Comparison of ENCODE assay signal across 8 cellular contexts in genomic region chr17:50541402-50541915, GRCh38. TPM values are rescaled to one million over a fixed set of nuclear protein-coding genes. Genes with fewer than 3 reads are reported as not detected.
DNase-seq lines count a peak whose midpoint lies in the region; ATAC-seq and TF ChIP-seq lines count a peak whose summit lies in the region.
"Had no signal": no experiment of that assay in that cellular context is flagged by ENCODE, and none has a peak within 500 bp of the region (broad histone marks: within the 10 kb centered on the region; RNA-seq: fewer than 3 reads in every experiment).

No MANE protein-coding gene starts in this region.

- H3K4me1 ChIP-seq in iPS-20b (ENCODE audit: insufficient read depth, low read length), result no peaks in the 10 kb centered on the region
- H3K4me1 ChIP-seq in subcutaneous abdominal adipose tissue (ENCODE audit: control insufficient read depth in 5 of 5, insufficient read depth in 5 of 5, low read length in 5 of 5), result peaks cover 0 to 34% (median 28%) of the 10 kb centered on the region in 5 donors

- DNase-seq in HFF-Myc (ENCODE audit: extremely low read depth, low read depth), result no peak
- no peak for DNase-seq in activated CD8-positive, alpha-beta T cell treated with anti-CD3 and anti-CD28 coated beads, Interleukin-2, amount 10 ng/mL, durations not matched to agents 7 days and 5 days
- no peak for DNase-seq in effector CD8-positive, alpha-beta T cell (lab: John Stamatoyannopoulos, UW)

- peaks cover 18% of the 10 kb centered on the region for H3K4me1 Mint-ChIP-seq in activated CD8-positive, alpha-beta T cell treated with anti-CD3 and anti-CD28 coated beads, Interleukin-2, amount 10 ng/mL, durations not matched to agents 7 days and 5 days (ENCODE audit: low read depth)

- H3K36me3 Mint-ChIP-seq in activated CD8-positive, alpha-beta T cell treated with anti-CD3 and anti-CD28 coated beads, Interleukin-2, amount 10 ng/mL, durations not matched to agents 7 days and 5 days (ENCODE audit: low read depth), result no peaks in the 10 kb centered on the region

- peak overlapping the region; percentile 73 for H3K4me3 Mint-ChIP-seq in activated CD8-positive, alpha-beta T cell treated with anti-CD3 and anti-CD28 coated beads, Interleukin-2, amount 10 ng/mL, durations not matched to agents 7 days and 5 days

- H3K9me3 ChIP-seq in iPS-20b (ENCODE audit: insufficient read depth, low read depth, low read length) (no peaks in the 10 kb centered on the region), subcutaneous abdominal adipose tissue (ENCODE audit: control insufficient read depth in 5 of 5, low read length in 5 of 5) (no peaks in the 10 kb centered on the region)

- no peaks in the 10 kb centered on the region for H3K36me3 ChIP-seq in iPS-20b (ENCODE audit: insufficient read depth, low read depth, low read length)
- no peaks in the 10 kb centered on the region for H3K36me3 ChIP-seq in subcutaneous abdominal adipose tissue (ENCODE audit: control insufficient read depth in 5 of 5, insufficient read depth in 5 of 5, low read length in 5 of 5)

- ATAC-seq in activated CD8-positive, alpha-beta T cell treated with anti-CD3 and anti-CD28 coated beads, Interleukin-2, amount 10 ng/mL, durations not matched to agents 7 days and 5 days, result no peak
- ATAC-seq in HG03439 (IDR thresholded peaks at IDR 0.05; ENCODE audit: unreplicated experiment) (no peak), HG02571 (IDR thresholded peaks at IDR 0.05; ENCODE audit: unreplicated experiment) (no peak)

- TF ChIP-seq CTCF in HFF-Myc (IDR thresholded peaks at IDR 0.05; ENCODE audit: low read depth, low read length, missing control alignments), result no peak

- H3K9ac ChIP-seq in iPS-20b (ENCODE audit: low read depth, low read length) (peak overlapping the region; percentile 64), subcutaneous abdominal adipose tissue (ENCODE audit: low read length in 5 of 5) (peak overlapping the region; percentile 35 to 85 (median 75))

- H3K27ac ChIP-seq in iPS-20b (ENCODE audit: low read length) (no peak overlapping the region), subcutaneous abdominal adipose tissue (ENCODE audit: low read depth, low read length) (peak overlapping the region; percentile 37)

- no peaks in the 10 kb centered on the region for H3K9me3 Mint-ChIP-seq in activated CD8-positive, alpha-beta T cell treated with anti-CD3 and anti-CD28 coated beads, Interleukin-2, amount 10 ng/mL, durations not matched to agents 7 days and 5 days (ENCODE audit: insufficient read depth)

- POLR2A ChIA-PET in activated CD8-positive, alpha-beta T cell treated with anti-CD3 and anti-CD28 coated beads, Interleukin-2, amount 10 ng/mL, durations not matched to agents 7 days and 5 days (lab: Charles Lee), result interaction anchor here (0.6 to 1.1 kb wide), 2 partner anchors 62 to 447 kb away, joined by 3 read pairs; no protein-coding TSS in a partner anchor

- H3K27me3 Mint-ChIP-seq in activated CD8-positive, alpha-beta T cell treated with anti-CD3 and anti-CD28 coated beads, Interleukin-2, amount 10 ng/mL, durations not matched to agents 7 days and 5 days (ENCODE audit: low read depth), result peaks cover 13% of the 10 kb centered on the region

- H3K27me3 ChIP-seq in iPS-20b (ENCODE audit: insufficient read depth, low read length) (peaks cover 11% of the 10 kb centered on the region), subcutaneous abdominal adipose tissue (ENCODE audit: control insufficient read depth in 5 of 5, insufficient read depth in 4 of 5, low read length in 5 of 5) (no peaks in the 10 kb centered on the region)

- CTCF ChIA-PET in activated CD8-positive, alpha-beta T cell treated with anti-CD3 and anti-CD28 coated beads, Interleukin-2, amount 10 ng/mL, durations not matched to agents 7 days and 5 days (lab: Charles Lee), result interaction anchor here (0.7 to 2.1 kb wide), 16 partner anchors 9 to 343 kb away, joined by 3 to 8 read pairs (median 4); partner anchors contain the start of genes ANKRD40 and RSAD1

- no peak overlapping the region for H3K27ac Mint-ChIP-seq in activated CD8-positive, alpha-beta T cell treated with anti-CD3 and anti-CD28 coated beads, Interleukin-2, amount 10 ng/mL, durations not matched to agents 7 days and 5 days

- H3K4me3 ChIP-seq in HFF-Myc (replicated peaks; ENCODE audit: low read depth, low read length) (peak overlapping the region; percentile 51), iPS-20b (ENCODE audit: low read length) (peak overlapping the region; percentile 73), subcutaneous abdominal adipose tissue (ENCODE audit: low read depth in 1 of 5, low read length in 5 of 5) (peak overlapping the region; percentile 60 to 70 (median 63))

RNA-seq across cellular contexts. Expression of gene SPATA20, which starts 5.5 kb away (rescaled TPM):
- total RNA-seq in activated CD8-positive, alpha-beta T cell treated with anti-CD3 and anti-CD28 coated beads, Interleukin-2, amount 10 ng/mL, durations not matched to agents 7 days and 5 days, result 10 to 100 TPM; 23.9 to 27.3 TPM

RNA-seq across cellular contexts. Expression of gene EPN3, which starts 8.9 kb away (rescaled TPM):
- total RNA-seq in activated CD8-positive, alpha-beta T cell treated with anti-CD3 and anti-CD28 coated beads, Interleukin-2, amount 10 ng/mL, durations not matched to agents 7 days and 5 days, result not detected

RNA-seq across cellular contexts. Expression of gene CACNA1G, which starts 19.1 kb away (rescaled TPM):
- total RNA-seq in activated CD8-positive, alpha-beta T cell treated with anti-CD3 and anti-CD28 coated beads, Interleukin-2, amount 10 ng/mL, durations not matched to agents 7 days and 5 days, result not detected
- total RNA-seq: dermis microvascular lymphatic vessel endothelial cell had no signal

RNA-seq across cellular contexts. Expression of gene MYCBPAP, which starts 33.2 kb away (rescaled TPM):
- total RNA-seq in activated CD8-positive, alpha-beta T cell treated with anti-CD3 and anti-CD28 coated beads, Interleukin-2, amount 10 ng/mL, durations not matched to agents 7 days and 5 days, result 1 to 10 TPM; 7.7 to 9.3 TPM
